ENCODE assay signal across 8 cellular contexts in the genomic region with DNA sequence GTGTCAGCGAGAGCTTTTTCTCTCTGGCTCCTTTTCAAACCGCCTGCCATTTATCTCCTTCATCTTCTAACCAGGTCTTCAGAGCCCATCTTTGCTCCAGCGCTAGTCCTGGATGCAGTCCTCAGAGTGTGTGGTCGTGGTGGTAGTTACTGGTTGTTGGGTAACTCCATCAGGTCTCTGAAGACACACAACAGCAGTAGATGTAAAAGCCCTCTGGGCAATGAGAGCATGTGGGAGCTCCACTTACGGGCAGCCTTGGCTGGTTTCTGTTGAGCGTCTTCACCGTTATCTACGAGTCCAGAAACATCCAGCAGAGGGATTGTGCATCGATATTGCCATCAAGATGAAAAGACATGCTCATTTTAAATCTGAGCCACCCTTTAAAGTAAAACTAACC.
DNase-seq lines count a peak whose midpoint lies in the region; ATAC-seq and TF ChIP-seq lines count a peak whose summit lies in the region.

No MANE protein-coding gene starts in this region.

- H3K36me3 ChIP-seq in MG63 = peaks cover 67% of the 10 kb centered on the region
- H3K36me3 ChIP-seq in stomach = no peaks in the 10 kb centered on the region
- no peaks in the 10 kb centered on the region for H3K36me3 ChIP-seq in gastroesophageal sphincter

- no peak for DNase-seq in MG63
- DNase-seq in astrocyte of the hippocampus (ENCODE audit: low read depth, low spot score) = peak; percentile 56
- DNase-seq in stomach = no peak
- DNase-seq in NCI-H1105 treated with DMSO at 0.1 percent for 48 hours (lab: John Stamatoyannopoulos, UW) = no peak
- DNase-seq in NCI-H2081 (lab: John Stamatoyannopoulos, UW) = no peak

- intact Hi-C loops in stomach (cut with DNase I; ENCODE audit: low total_unique reads) = no loop called here

- no peak for TF ChIP-seq POLR2A in stomach (IDR thresholded peaks at IDR 0.05)
- TF ChIP-seq POLR2A in gastroesophageal sphincter (IDR thresholded peaks at IDR 0.05) = no peak

- WGBS in stomach, 5 donors = 43 to 70% (median 65%) methylated on average over 9 of the region's 9 CpGs
- WGBS in gastroesophageal sphincter (ENCODE audit: low coverage in 1 of 2), 2 donors = 75 to 85% methylated on average over 7 to 9 of the region's 9 CpGs

- ATAC-seq in GM21381 (IDR thresholded peaks at IDR 0.05; ENCODE audit: unreplicated experiment) = peak; percentile 4
- ATAC-seq in gastroesophageal sphincter = no peak

- TF ChIP-seq EP300 in stomach (IDR thresholded peaks at IDR 0.05) (no peak), gastroesophageal sphincter (IDR thresholded peaks at IDR 0.05) (no peak)

- H3K4me1 ChIP-seq in stomach = peaks cover 13 to 37% (median 27%) of the 10 kb centered on the region in 4 donors
- peaks cover 0 to 24% (median 3%) of the 10 kb centered on the region in 3 donors for H3K4me1 ChIP-seq in gastroesophageal sphincter

- H3K27ac ChIP-seq in stomach = peak overlapping the region in 1 of 5 donors; percentile 24
- H3K27ac ChIP-seq in gastroesophageal sphincter = no peak overlapping the region

- no peaks in the 10 kb centered on the region for H3K27me3 ChIP-seq in MG63
- peaks cover 0 to 95% (median 56%) of the 10 kb centered on the region in 3 donors for H3K27me3 ChIP-seq in stomach
- H3K27me3 ChIP-seq in gastroesophageal sphincter = peaks cover 65% of the 10 kb centered on the region

- H3K9me3 ChIP-seq in MG63 (no peaks in the 10 kb centered on the region), stomach (no peaks in the 10 kb centered on the region), gastroesophageal sphincter (no peaks in the 10 kb centered on the region)

- H3K4me3 ChIP-seq in GM08714 (ENCODE audit: low read length) (peak overlapping the region; percentile 81; the same call in 1 of the 2 replicates), MG63 (peak overlapping the region; percentile 78), stomach (peak overlapping the region in 3 of 4 donors; percentile 1 to 22 (median 11)), gastroesophageal sphincter (no peak overlapping the region)

- no peak for TF ChIP-seq CTCF in stomach (IDR thresholded peaks at IDR 0.05)
- TF ChIP-seq CTCF in gastroesophageal sphincter (IDR thresholded peaks at IDR 0.05) = no peak

Comparison
In these comparisons a context has a peak if more than half of its experiments do, and no peak if none do; other contexts are left out.
1. H3K4me3 ChIP-seq: peak in GM08714 (single experiment), MG63 (single experiment) and stomach (3 of 4); none in gastroesophageal sphincter (0 of 2).